In the genomic region with DNA sequence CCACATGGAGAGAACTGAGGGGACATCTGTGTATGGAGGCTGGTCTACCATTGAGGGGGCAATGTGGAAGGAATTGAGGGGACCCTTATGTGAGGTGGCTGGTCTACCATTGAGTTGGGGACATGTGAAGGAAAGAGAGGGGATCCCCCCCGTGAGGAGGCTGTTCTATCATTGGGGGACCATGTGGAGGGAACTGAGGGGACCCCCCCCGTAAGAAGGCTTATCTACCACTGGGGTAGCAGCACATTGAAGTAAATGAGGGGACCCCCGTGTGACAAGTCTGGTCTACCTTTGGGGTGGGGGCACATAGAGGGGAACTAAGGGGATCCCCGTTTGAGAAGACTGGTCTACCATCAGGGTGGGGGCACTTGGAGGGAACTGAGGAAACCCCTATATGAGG, we compare ENCODE assay signal across 18 cellular contexts.
DNase-seq lines count a peak whose midpoint lies in the region; ATAC-seq, FAIRE-seq and TF ChIP-seq lines count a peak whose summit lies in the region.
"Had no signal": no experiment of that assay in that cellular context is flagged by ENCODE, and none has a peak within 500 bp of the region (broad histone marks: within the 10 kb centered on the region; RNA-seq: fewer than 3 reads in every experiment).

No MANE protein-coding gene starts in this region.

- no peaks in the 10 kb centered on the region for H3K4me1 ChIP-seq in right lobe of liver
- H3K4me1 ChIP-seq in HepG2 (ENCODE audit: insufficient read depth, low read length), result no peaks in the 10 kb centered on the region
- H3K4me1 ChIP-seq in sigmoid colon, result no peaks in the 10 kb centered on the region
- H3K4me1 ChIP-seq: BE2C had no signal

- H3K4me3 Mint-ChIP-seq in chondrocyte (ENCODE audit: unreplicated experiment), result no peak overlapping the region
- H3K4me3 Mint-ChIP-seq: CD8-positive, alpha-beta T cell had no signal

- no peaks in the 10 kb centered on the region for H3K4me1 Mint-ChIP-seq in chondrocyte (ENCODE audit: low read depth)

- ATAC-seq in right lobe of liver (no peak), HepG2 (no peak), GM19455 (IDR thresholded peaks at IDR 0.05; ENCODE audit: unreplicated experiment) (no peak), GM18498 (IDR thresholded peaks at IDR 0.05; ENCODE audit: unreplicated experiment) (no peak)
- ATAC-seq: CD8-positive, alpha-beta T cell; PC-3 had no signal

- BruUV-seq in HepG2 (replicated peaks; lab: Mats Ljungman, UMichigan), result no TSS peak

- in situ Hi-C loops in HepG2 (cut with HindIII; ENCODE audit: extremely low pct_ligation_motif_present, low pct_unique_long_range_greater_than_20kb), result no loop called here

- CTCF ChIA-PET in HepG2 (lab: Yijun Ruan, JAX; ENCODE audit: low intra/inter-chr PET ratio, low total read pairs), result no interaction called here

- H3K4me3 ChIP-seq in right lobe of liver (no peak overlapping the region), HepG2 (replicated peaks in 1 of 3; ENCODE audit: insufficient read depth in 1 of 3, low read depth in 2 of 3, low read length in 3 of 3) (no peak overlapping the region), sigmoid colon (no peak overlapping the region)

- no peak for TF ChIP-seq RAD21 in HepG2 (CRISPR knock-in tag; IDR thresholded peaks at IDR 0.05)

- TF ChIP-seq POLR2A in right lobe of liver (IDR thresholded peaks at IDR 0.05) (no peak), HepG2 (IDR thresholded peaks at IDR 0.05; ENCODE audit: insufficient read depth in 1 of 2, low read depth in 2 of 2, low read length in 2 of 2) (no peak), sigmoid colon (IDR thresholded peaks at IDR 0.05) (no peak)

- TF ChIP-seq CTCF in right lobe of liver (IDR thresholded peaks at IDR 0.05) (no peak), HepG2 (CRISPR knock-in tag; IDR thresholded peaks at IDR 0.05) (no peak), chondrocyte (IDR thresholded peaks at IDR 0.05) (no peak), sigmoid colon (IDR thresholded peaks at IDR 0.05) (no peak)

- H3K36me3 ChIP-seq in right lobe of liver, result no peaks in the 10 kb centered on the region
- H3K36me3 ChIP-seq in HepG2 (replicated peaks in 1 of 2; ENCODE audit: control insufficient read depth in 1 of 2, insufficient read depth in 2 of 2, low read length in 2 of 2), result no peaks in the 10 kb centered on the region
- H3K36me3 ChIP-seq in sigmoid colon, result no peaks in the 10 kb centered on the region
- H3K36me3 ChIP-seq: BE2C had no signal

- H4K20me1 ChIP-seq in HepG2 (ENCODE audit: insufficient read depth, low read length), result no peaks in the 10 kb centered on the region

- intact Hi-C loops in right lobe of liver (cut with DNase I) (no loop called here), HepG2 (cut with micrococcal nuclease; ENCODE audit: unreplicated experiment) (no loop called here), sigmoid colon (cut with DNase I) (no loop called here)

- H3K27ac ChIP-seq in right lobe of liver, result no peak overlapping the region
- no peak overlapping the region for H3K27ac ChIP-seq in HepG2 (ENCODE audit: extremely low read length, insufficient read depth, low read length)
- no peak overlapping the region for H3K27ac ChIP-seq in sigmoid colon

- no peak overlapping the region for H2AFZ ChIP-seq in HepG2 (ENCODE audit: low read length)

- no peaks in the 10 kb centered on the region for H3K79me2 ChIP-seq in HepG2 (ENCODE audit: insufficient read depth, low read length)

- FAIRE-seq in HepG2 (lab: Jason Lieb, UNC), result no peak

- WGBS in right lobe of liver (ENCODE audit: insufficient coverage, low coverage, low lambda C conversion rate, missing lambda C conversion rate), result 53% methylated on average over 4 of the region's 4 CpGs
- 3% methylated on average over 4 of the region's 4 CpGs for WGBS in HepG2 (ENCODE audit: low lambda C conversion rate)
- 83 to 84% methylated on average over 4 of the region's 4 CpGs for WGBS in sigmoid colon, 2 donors

- DNase-seq in right lobe of liver (peak in 2 of 3 donors; percentile 11 to 17), HepG2 (ENCODE audit: low spot score) (no peak), chondrocyte (ENCODE audit: low spot score) (peak; percentile 41), sigmoid colon (peak; percentile 15), GM03348 (ENCODE audit: low spot score) (no peak)
- DNase-seq: BE2C, GF-D8, H7, Kasumi-1, NCI-H1105 treated with DMSO at 0.1 percent for 48 hours, NCI-H187 treated with DMSO at 0.1 percent for 48 hours, NCI-H2171, NCI-H446 treated with DMSO at 0.1 percent for 48 hours, NCI-H748 treated with DMSO at 0.1 percent for 48 hours, PC-3 had no signal

- H3K27ac Mint-ChIP-seq in chondrocyte (ENCODE audit: unreplicated experiment), result no peak overlapping the region
- H3K27ac Mint-ChIP-seq: CD8-positive, alpha-beta T cell had no signal

- no peak overlapping the region for H3K4me2 ChIP-seq in HepG2 (ENCODE audit: low read depth, low read length)

- no peak for TF ChIP-seq EP300 in HepG2 (IDR thresholded peaks at IDR 0.05; ENCODE audit: low read depth in 2 of 2, low read length in 2 of 2)
- TF ChIP-seq EP300 in HepG2 (CRISPR knock-in tag; IDR thresholded peaks at IDR 0.05; ENCODE audit: borderline replicate concordance), result no peak
- no peak for TF ChIP-seq EP300 in sigmoid colon (IDR thresholded peaks at IDR 0.05)

- H3K27me3 ChIP-seq in right lobe of liver (no peaks in the 10 kb centered on the region), HepG2 (ENCODE audit: control insufficient read depth in 1 of 2, insufficient read depth in 2 of 2, low read length in 2 of 2) (no peaks in the 10 kb centered on the region), sigmoid colon (peaks cover 0 to 4% (median 0%) of the 10 kb centered on the region in 3 donors)
- H3K27me3 ChIP-seq: BE2C had no signal

- POLR2A ChIA-PET in HepG2 (lab: Yijun Ruan, JAX), result no interaction called here

- peaks cover 22% of the 10 kb centered on the region for H3K27me3 Mint-ChIP-seq in chondrocyte (ENCODE audit: low read depth)

- no peaks in the 10 kb centered on the region for H3K36me3 Mint-ChIP-seq in chondrocyte (ENCODE audit: low read depth)
- H3K36me3 Mint-ChIP-seq: CD8-positive, alpha-beta T cell had no signal

- peaks cover 65% of the 10 kb centered on the region for H3K9me3 Mint-ChIP-seq in chondrocyte (ENCODE audit: low read depth)

- H3K9ac ChIP-seq in HepG2 (ENCODE audit: insufficient read depth, low read depth, low read length), result no peak overlapping the region

- H3K9me3 ChIP-seq in right lobe of liver (no peaks in the 10 kb centered on the region), HepG2 (ENCODE audit: low read length) (no peaks in the 10 kb centered on the region), sigmoid colon (no peaks in the 10 kb centered on the region)
- H3K9me3 ChIP-seq: BE2C had no signal

TF ChIP-seq in HepG2, 621 proteins besides CTCF, POLR2A, EP300 and RAD21:
- TF ChIP-seq, protein P1, sequence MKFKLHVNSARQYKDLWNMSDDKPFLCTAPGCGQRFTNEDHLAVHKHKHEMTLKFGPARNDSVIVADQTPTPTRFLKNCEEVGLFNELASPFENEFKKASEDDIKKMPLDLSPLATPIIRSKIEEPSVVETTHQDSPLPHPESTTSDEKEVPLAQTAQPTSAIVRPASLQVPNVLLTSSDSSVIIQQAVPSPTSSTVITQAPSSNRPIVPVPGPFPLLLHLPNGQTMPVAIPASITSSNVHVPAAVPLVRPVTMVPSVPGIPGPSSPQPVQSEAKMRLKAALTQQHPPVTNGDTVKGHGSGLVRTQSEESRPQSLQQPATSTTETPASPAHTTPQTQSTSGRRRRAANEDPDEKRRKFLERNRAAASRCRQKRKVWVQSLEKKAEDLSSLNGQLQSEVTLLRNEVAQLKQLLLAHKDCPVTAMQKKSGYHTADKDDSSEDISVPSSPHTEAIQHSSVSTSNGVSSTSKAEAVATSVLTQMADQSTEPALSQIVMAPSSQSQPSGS (CRISPR knock-in tag; IDR thresholded peaks at IDR 0.05), result no peak
- TF ChIP-seq, protein P2, sequence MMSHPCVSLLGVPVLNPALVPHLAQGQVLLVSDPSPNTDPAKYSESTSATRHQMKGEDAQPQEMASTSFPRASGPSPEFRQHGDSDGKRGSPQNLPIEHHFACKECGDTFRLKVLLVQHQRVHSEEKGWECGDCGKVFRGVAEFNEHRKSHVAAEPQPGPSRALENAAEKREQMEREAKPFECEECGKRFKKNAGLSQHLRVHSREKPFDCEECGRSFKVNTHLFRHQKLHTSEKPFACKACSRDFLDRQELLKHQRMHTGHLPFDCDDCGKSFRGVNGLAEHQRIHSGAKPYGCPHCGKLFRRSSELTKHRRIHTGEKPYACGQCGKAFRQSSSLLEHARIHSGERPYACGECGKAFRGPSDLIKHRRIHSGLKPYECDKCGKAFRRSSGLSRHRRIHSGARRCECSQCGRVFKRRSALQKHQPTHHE (CRISPR knock-in tag; IDR thresholded peaks at IDR 0.05; ENCODE audit: borderline replicate concordance), result no peak
- TF ChIP-seq ZSCAN30 (CRISPR knock-in tag; IDR thresholded peaks at IDR 0.05) (no peak), NBN (conservative IDR thresholded peaks at IDR 0.05) (no peak)
TF ChIP-seq in HepG2: peak in this region for 0.

Comparison
In these comparisons a context has a peak if more than half of its experiments do, and no peak if none do; other contexts are left out.
1. DNase-seq: peak in right lobe of liver (2 of 3), chondrocyte (single experiment) and sigmoid colon (single experiment); none in HepG2 (single experiment) and GM03348 (single experiment).